ENCODE assay signal across 18 cellular contexts in genomic region chr20:59682603-59683002, GRCh38.
DNase-seq lines count a peak whose midpoint lies in the region; ATAC-seq and TF ChIP-seq lines count a peak whose summit lies in the region.
"Had no signal": no experiment of that assay in that cellular context is flagged by ENCODE, and none has a peak within 500 bp of the region (broad histone marks: within the 10 kb centered on the region; RNA-seq: fewer than 3 reads in every experiment).

No MANE protein-coding gene starts in this region.

- intact Hi-C loops in upper lobe of right lung (cut with DNase I): no loop called here

- DNase-seq in MV-4-11 (lab: John Stamatoyannopoulos, UW): peak; percentile 8
- DNase-seq in left lobe of liver (ENCODE audit: low spot score): peak; percentile 24
- DNase-seq in upper lobe of right lung: no peak
- DNase-seq in central memory CD4-positive, alpha-beta T cell: no peak
- DNase-seq in NCI-H1105 (lab: John Stamatoyannopoulos, UW): no peak
- DNase-seq: ACHN; BE2C; CD4-positive, alpha-beta memory T cell; DMS153; DMS79; GDM1; GOT3; H7; HFFc6 had no signal

- no peaks in the 10 kb centered on the region for H3K36me3 ChIP-seq in upper lobe of right lung
- H3K36me3 ChIP-seq: BE2C had no signal

- H3K4me1 ChIP-seq in upper lobe of right lung: no peaks in the 10 kb centered on the region
- H3K4me1 ChIP-seq: BE2C had no signal

- peaks cover 12% of the 10 kb centered on the region for H3K27me3 ChIP-seq in upper lobe of right lung

- H3K27ac ChIP-seq in cingulate gyrus (ENCODE audit: low read depth, low read length): peak overlapping the region; percentile 43
- no peak overlapping the region for H3K27ac ChIP-seq in upper lobe of right lung

- no peak for TF ChIP-seq CTCF in upper lobe of right lung (IDR thresholded peaks at IDR 0.05)

- no peaks in the 10 kb centered on the region for H3K9me3 ChIP-seq in upper lobe of right lung
- H3K9me3 ChIP-seq: BE2C had no signal

- no peak overlapping the region for H3K4me3 ChIP-seq in upper lobe of right lung

- ATAC-seq in left lobe of liver: no peak
- peak; percentile 70 for ATAC-seq in upper lobe of right lung
- no peak for ATAC-seq in GM21529 (IDR thresholded peaks at IDR 0.05; ENCODE audit: unreplicated experiment)
- ATAC-seq: HCT116, HepG2 had no signal

Comparison
In these comparisons a context has a peak if more than half of its experiments do, and no peak if none do; other contexts are left out.
1. DNase-seq: peak in MV-4-11 (single experiment) and left lobe of liver (single experiment); none in upper lobe of right lung (single experiment), central memory CD4-positive, alpha-beta T cell (single experiment) and NCI-H1105 (single experiment).